Comparison of ENCODE assay signal across 20 cellular contexts in genomic region chr3:36557708-36558100, GRCh38.
"Had no signal": no experiment of that assay in that cellular context is flagged by ENCODE, and none has a peak within 500 bp of the region (broad histone marks: within the 10 kb centered on the region; RNA-seq: fewer than 3 reads in every experiment).

No MANE protein-coding gene starts in this region.

- H3K4me1 ChIP-seq: left ventricle myocardium inferior, suprapubic skin had no signal

- H3K36me3 ChIP-seq: left ventricle myocardium inferior, neutrophil, suprapubic skin had no signal

- ATAC-seq: mucosa of descending colon; naive thymus-derived CD8-positive, alpha-beta T cell; stimulated activated naive CD8-positive, alpha-beta T cell treated with anti-CD3 and anti-CD28 coated beads, Interleukin-15, Interleukin-2, amounts not matched to agents 100 U/mL and 50 U/mL, for 24 hours had no signal

- H3K9me3 ChIP-seq: left ventricle myocardium inferior, mucosa of descending colon, neutrophil, suprapubic skin had no signal

- H3K27ac ChIP-seq: coronary artery, left ventricle myocardium inferior, neutrophil, parathyroid adenoma, skin epidermis, suprapubic skin had no signal

- H3K9ac ChIP-seq: parathyroid adenoma had no signal

- H3K27me3 ChIP-seq: neutrophil, suprapubic skin had no signal

- H3K79me2 ChIP-seq: parathyroid adenoma had no signal

- H3K4me3 ChIP-seq: coronary artery, left ventricle myocardium inferior, mucosa of descending colon, skin epidermis, suprapubic skin had no signal

- DNase-seq: activated CD4-positive, alpha-beta T cell treated with anti-CD3 and anti-CD28 coated beads, Interleukin-2, amount 10 ng/mL, durations not matched to agents 7 days and 5 days; activated CD8-positive, alpha-beta memory T cell treated with anti-CD3 and anti-CD28 coated beads for 24 hours; activated naive CD8-positive, alpha-beta T cell treated with anti-CD3 and anti-CD28 coated beads for 36 hours; central memory CD4-positive, alpha-beta T cell; effector CD4-positive, alpha-beta T cell; foreskin fibroblast; glutamatergic neuron; left ventricle myocardium inferior; mucosa of descending colon; naive thymus-derived CD8-positive, alpha-beta T cell; retina; stimulated activated CD4-positive, alpha-beta T cell treated with anti-CD3 and anti-CD28 coated beads, Interleukin-4, amount 100 ng/mL, for 24 hours; stimulated activated naive CD8-positive, alpha-beta T cell treated with anti-CD3 and anti-CD28 coated beads, Interleukin-15, Interleukin-2, amounts not matched to agents 100 U/mL and 50 U/mL, for 24 hours; T-helper 9 cell; trophoblast cell had no signal
